In genomic region chr4:82496349-82496748, GRCh38 we compare ENCODE assay signal across 32 cellular contexts.
"Had no signal": no experiment of that assay in that cellular context is flagged by ENCODE, and none has a peak within 500 bp of the region (broad histone marks: within the 10 kb centered on the region; RNA-seq: fewer than 3 reads in every experiment).

No MANE protein-coding gene starts in this region.

- H2AFZ ChIP-seq: parathyroid adenoma had no signal

- ATAC-seq: naive thymus-derived CD8-positive, alpha-beta T cell; natural killer cell treated with Interleukin-12 subunit alpha and Interleukin-12 subunit beta and Interleukin-15 and Interleukin-18, amount 100 ng/mL, for 72 hours; psoas muscle; right cardiac atrium; right lobe of liver; stimulated activated memory B cell treated with anti-CD40 and anti-IgM and Interleukin-4, amounts not matched to agents 10 μg/mL and 1 μg/mL and 100 μg/mL, for 72 hours had no signal

- H3K4me3 Mint-ChIP-seq: naive B cell; naive thymus-derived CD8-positive, alpha-beta T cell; natural killer cell treated with Interleukin-12 subunit alpha and Interleukin-12 subunit beta and Interleukin-15 and Interleukin-18, amount 100 ng/mL, for 72 hours; nephron progenitor cell; stimulated activated memory B cell treated with anti-CD40 and anti-IgM and Interleukin-4, amounts not matched to agents 10 μg/mL and 1 μg/mL and 100 μg/mL, for 72 hours; stimulated activated naive CD8-positive, alpha-beta T cell treated with anti-CD3 and anti-CD28 coated beads, Interleukin-15, Interleukin-2, amounts not matched to agents 100 ng/mL and 50 ng/mL, for 24 hours had no signal

- DNase-seq: naive B cell; naive thymus-derived CD8-positive, alpha-beta T cell; nephron progenitor cell; nucleus accumbens; ovary; posterior cingulate gyrus; psoas muscle; right cardiac atrium; right lobe of liver; sigmoid colon; spleen; stimulated activated CD4-positive, alpha-beta T cell treated with anti-CD3 and anti-CD28 coated beads, Interleukin-12 subunit alpha, Interleukin-12 subunit beta, amount 100 ng/mL, for 4 hours; stimulated activated CD4-positive, alpha-beta T cell treated with anti-CD3 and anti-CD28 coated beads, Interleukin-1b, Interleukin-23, amount 100 ng/mL, for 48 hours; stimulated activated CD4-positive, alpha-beta T cell treated with anti-CD3 and anti-CD28 coated beads, Interleukin-4, amount 100 ng/mL, for 1 hour; stimulated activated CD4-positive, alpha-beta T cell treated with anti-CD3 and anti-CD28 coated beads, Interleukin-4, amount 100 ng/mL, for 4 hours; stimulated activated CD8-positive, alpha-beta memory T cell treated with anti-CD3 and anti-CD28 coated beads, Interleukin-4, amount 100 ng/mL, for 48 hours; stimulated activated naive CD4-positive, alpha-beta T cell treated with Interleukin-2 at 50 U/mL for 16 hours; stomach; thyroid gland; trophoblast cell; upper lobe of left lung had no signal

- H3K27me3 ChIP-seq: neutrophil, ovary, right lobe of liver, sigmoid colon, spleen, stomach, thyroid gland, tibial nerve, upper lobe of left lung, vagina had no signal

- H3K79me2 ChIP-seq: parathyroid adenoma had no signal

- H3K27me3 Mint-ChIP-seq: naive B cell; naive thymus-derived CD8-positive, alpha-beta T cell; natural killer cell treated with Interleukin-12 subunit alpha and Interleukin-12 subunit beta and Interleukin-15 and Interleukin-18, amount 100 ng/mL, for 72 hours; progenitor cell of endocrine pancreas; stimulated activated memory B cell treated with anti-CD40 and anti-IgM and Interleukin-4, amounts not matched to agents 10 μg/mL and 1 μg/mL and 100 μg/mL, for 72 hours; stimulated activated naive CD8-positive, alpha-beta T cell treated with anti-CD3 and anti-CD28 coated beads, Interleukin-15, Interleukin-2, amounts not matched to agents 100 ng/mL and 50 ng/mL, for 24 hours had no signal

- H3K27ac Mint-ChIP-seq: natural killer cell treated with Interleukin-12 subunit alpha and Interleukin-12 subunit beta and Interleukin-15 and Interleukin-18, amount 100 ng/mL, for 72 hours; nephron progenitor cell; progenitor cell of endocrine pancreas; stimulated activated memory B cell treated with anti-CD40 and anti-IgM and Interleukin-4, amounts not matched to agents 10 μg/mL and 1 μg/mL and 100 μg/mL, for 72 hours; stimulated activated naive CD8-positive, alpha-beta T cell treated with anti-CD3 and anti-CD28 coated beads, Interleukin-15, Interleukin-2, amounts not matched to agents 100 ng/mL and 50 ng/mL, for 24 hours had no signal

- H3K4me2 ChIP-seq: smooth muscle cell had no signal

- H3K27ac ChIP-seq: neutrophil, ovary, parathyroid adenoma, psoas muscle, right lobe of liver, sigmoid colon, spleen, stomach, thoracic aorta, thyroid gland, tibial nerve, upper lobe of left lung, vagina had no signal

- H3K9me3 Mint-ChIP-seq: naive B cell; naive thymus-derived CD8-positive, alpha-beta T cell; natural killer cell treated with Interleukin-12 subunit alpha and Interleukin-12 subunit beta and Interleukin-15 and Interleukin-18, amount 100 ng/mL, for 72 hours; nephron progenitor cell; stimulated activated memory B cell treated with anti-CD40 and anti-IgM and Interleukin-4, amounts not matched to agents 10 μg/mL and 1 μg/mL and 100 μg/mL, for 72 hours; stimulated activated naive CD8-positive, alpha-beta T cell treated with anti-CD3 and anti-CD28 coated beads, Interleukin-15, Interleukin-2, amounts not matched to agents 100 ng/mL and 50 ng/mL, for 24 hours had no signal

- H3K4me3 ChIP-seq: ovary, psoas muscle, right lobe of liver, sigmoid colon, smooth muscle cell, spleen, stomach, thoracic aorta, thyroid gland, tibial nerve, upper lobe of left lung, vagina had no signal

- H3K4me1 Mint-ChIP-seq: naive B cell; naive thymus-derived CD8-positive, alpha-beta T cell; stimulated activated memory B cell treated with anti-CD40 and anti-IgM and Interleukin-4, amounts not matched to agents 10 μg/mL and 1 μg/mL and 100 μg/mL, for 72 hours had no signal

- FAIRE-seq: urothelium cell line had no signal

- H3K4me1 ChIP-seq: parathyroid adenoma, psoas muscle, sigmoid colon, spleen, stomach, tibial nerve, upper lobe of left lung, vagina had no signal

- H3K9ac ChIP-seq: parathyroid adenoma had no signal

- H3K36me3 ChIP-seq: neutrophil, ovary, right lobe of liver, sigmoid colon, spleen, stomach, thoracic aorta, thyroid gland, tibial nerve, vagina had no signal

- H3K36me3 Mint-ChIP-seq: naive B cell; natural killer cell treated with Interleukin-12 subunit alpha and Interleukin-12 subunit beta and Interleukin-15 and Interleukin-18, amount 100 ng/mL, for 72 hours; stimulated activated memory B cell treated with anti-CD40 and anti-IgM and Interleukin-4, amounts not matched to agents 10 μg/mL and 1 μg/mL and 100 μg/mL, for 72 hours had no signal

- H3K9me3 ChIP-seq: neutrophil, ovary, psoas muscle, right lobe of liver, sigmoid colon, spleen, stomach, thoracic aorta, thyroid gland, tibial nerve, upper lobe of left lung, vagina had no signal
